ENCODE assay signal across 20 cellular contexts in genomic region chr16:31061813-31062440, GRCh38. TPM values are rescaled to one million over a fixed set of nuclear protein-coding genes. Genes with fewer than 3 reads are reported as not detected.
DNase-seq lines count a peak whose midpoint lies in the region; ATAC-seq, FAIRE-seq and TF ChIP-seq lines count a peak whose summit lies in the region.
"Had no signal": no experiment of that assay in that cellular context is flagged by ENCODE, and none has a peak within 500 bp of the region (broad histone marks: within the 10 kb centered on the region; RNA-seq: fewer than 3 reads in every experiment).

No MANE protein-coding gene starts in this region.

- no peak overlapping the region for H3K56ac ChIP-seq in H1 (replicated peaks; ENCODE audit: insufficient read length, low read depth, low read length)

- H2BK20ac ChIP-seq in H1 (ENCODE audit: low read length): no peak overlapping the region

- H3K4me2 ChIP-seq in H1 (ENCODE audit: insufficient read depth in 1 of 2, low read depth in 2 of 2, low read length in 2 of 2): no peak overlapping the region
- no peak overlapping the region for H3K4me2 ChIP-seq in neuronal stem cell (ENCODE audit: insufficient read depth, low read length, poor library complexity, severe bottlenecking)
- H3K4me2 ChIP-seq: KMS-11, PC-9 had no signal

- H4K91ac ChIP-seq in H1 (replicated peaks; ENCODE audit: insufficient read length, low read length) (no peak overlapping the region), neuronal stem cell (ENCODE audit: low read depth, low read length, poor library complexity) (no peak overlapping the region)

- POLR2A ChIA-PET in RWPE1 (lab: Yijun Ruan, JAX; ENCODE audit: low non-redundant PET) (no interaction called here), H1 (lab: Charles Lee; ENCODE audit: partially characterized antibody) (interaction anchor here (0.8 to 1.4 kb wide), 3 partner anchors 15 to 141 kb away, joined by 3 read pairs; partner anchors contain the start of genes ORAI3 and PYCARD)

- peaks cover 3% of the 10 kb centered on the region; the same call in 1 of the 2 replicates for H3K79me1 ChIP-seq in H1 (ENCODE audit: low read depth, low read length)
- peaks cover 13% of the 10 kb centered on the region for H3K79me1 ChIP-seq in neuronal stem cell (ENCODE audit: low read depth, low read length)

- H3K18ac ChIP-seq in H1 (ENCODE audit: extremely low read depth, low read length) (no peak overlapping the region), neuronal stem cell (ENCODE audit: low read length) (no peak overlapping the region)

- no peak overlapping the region for H3K4ac ChIP-seq in H1 (replicated peaks; ENCODE audit: insufficient read length, low read depth, low read length)
- H3K4ac ChIP-seq in neuronal stem cell (ENCODE audit: low read length): no peak overlapping the region

- no peak overlapping the region for H3K14ac ChIP-seq in H1 (ENCODE audit: insufficient read length)
- H3K14ac ChIP-seq in neuronal stem cell (ENCODE audit: low read length): no peak overlapping the region

- H3K4me3 ChIP-seq in H1 (ENCODE audit: extremely low read depth in 1 of 4, insufficient read depth in 2 of 4, low read depth in 3 of 4, low read length in 4 of 4) (no peak overlapping the region), neuronal stem cell (ENCODE audit: low read length in 2 of 2) (peak overlapping the region in 1 of 2 donors; percentile 49)
- H3K4me3 ChIP-seq: HAP-1, PC-9 had no signal

- no peaks in the 10 kb centered on the region for H3K23me2 ChIP-seq in H1 (ENCODE audit: low read depth, low read length)

- H3K9me3 ChIP-seq in H1 (ENCODE audit: insufficient read depth in 2 of 2, low read depth in 1 of 2, low read length in 1 of 2): no peaks in the 10 kb centered on the region
- H3K9me3 ChIP-seq in neuronal stem cell (replicated peaks in 1 of 2; ENCODE audit: control insufficient read depth in 2 of 2, insufficient read depth in 1 of 2, low read depth in 1 of 2, low read length in 2 of 2): no peaks in the 10 kb centered on the region
- H3K9me3 ChIP-seq: HAP-1 had no signal

- H2AFZ ChIP-seq in H1 (ENCODE audit: low read length): no peak overlapping the region
- no peak overlapping the region for H2AFZ ChIP-seq in neuronal stem cell (ENCODE audit: low read length)
- H2AFZ ChIP-seq: PC-9 had no signal

- H3K79me2 ChIP-seq in H1 (ENCODE audit: control insufficient read depth in 1 of 2, insufficient read depth in 2 of 2, low read length in 2 of 2): peaks cover 0 to 12% of the 10 kb centered on the region in 2 experiments; a peak in 2 of 4 replicates

- H2BK120ac ChIP-seq in H1 (replicated peaks; ENCODE audit: low read depth, low read length) (no peak overlapping the region), neuronal stem cell (ENCODE audit: low read depth, low read length) (no peak overlapping the region)

- H2AK5ac ChIP-seq in H1 (ENCODE audit: low read depth, low read length) (no peak overlapping the region), neuronal stem cell (ENCODE audit: low read depth, low read length) (no peak overlapping the region)

- H2BK15ac ChIP-seq in H1 (ENCODE audit: low read length): no peak overlapping the region
- no peak overlapping the region for H2BK15ac ChIP-seq in neuronal stem cell (ENCODE audit: low read length)

- CTCF ChIA-PET in RWPE1 (lab: Yijun Ruan, JAX): no interaction called here
- CTCF ChIA-PET in H1 (lab: Charles Lee; ENCODE audit: partially characterized antibody): interaction anchor here (1.3 kb wide), 1 partner anchor 78 kb away, joined by 3 read pairs; no protein-coding TSS in a partner anchor

- H3K36me3 ChIP-seq in H1 (ENCODE audit: control insufficient read depth in 2 of 4, insufficient read depth in 4 of 4, low read length in 3 of 4) (peaks cover 6 to 28% (median 14%) of the 10 kb centered on the region in 4 experiments; a peak in 6 of 8 replicates), neuronal stem cell (replicated peaks in 1 of 2; ENCODE audit: control insufficient read depth in 2 of 2, insufficient read depth in 2 of 2, low read length in 2 of 2) (peaks cover 26 to 52% of the 10 kb centered on the region in 2 donors)

- H3K27me3 ChIP-seq in H1 (replicated peaks in 1 of 4; ENCODE audit: control insufficient read depth in 3 of 4, extremely low read depth in 1 of 4, insufficient read depth in 3 of 4, low read length in 3 of 4): no peaks in the 10 kb centered on the region
- H3K27me3 ChIP-seq in neuronal stem cell (ENCODE audit: control insufficient read depth in 3 of 3, insufficient read depth in 3 of 3, low read depth in 1 of 3, low read length in 3 of 3): no peaks in the 10 kb centered on the region

- H4K8ac ChIP-seq in H1 (ENCODE audit: extremely low read depth, insufficient read depth, low read length): peak overlapping the region; percentile 35; the same call in 1 of the 2 replicates
- no peak overlapping the region for H4K8ac ChIP-seq in neuronal stem cell (ENCODE audit: low read depth, low read length)

- H3K9ac ChIP-seq in H1 (replicated peaks in 1 of 4; ENCODE audit: extremely low read depth in 1 of 4, low read depth in 3 of 4, low read length in 3 of 4): no peak overlapping the region
- H3K9ac ChIP-seq in neuronal stem cell (ENCODE audit: low read depth, low read length, poor library complexity): no peak overlapping the region
- H3K9ac ChIP-seq: KMS-11 had no signal

- peaks cover 0 to 15% of the 10 kb centered on the region in 2 experiments for H4K20me1 ChIP-seq in H1 (replicated peaks in 1 of 2; ENCODE audit: control insufficient read depth in 1 of 2, insufficient read depth in 2 of 2, low read length in 2 of 2)

- H2BK5ac ChIP-seq in H1 (ENCODE audit: low read depth, low read length) (no peak overlapping the region), neuronal stem cell (ENCODE audit: low read length) (no peak overlapping the region)

- H3K27ac ChIP-seq in RWPE1: peak overlapping the region; percentile 10; the same call in 1 of the 2 replicates
- H3K27ac ChIP-seq in H1 (ENCODE audit: low read depth, low read length): no peak overlapping the region
- no peak overlapping the region for H3K27ac ChIP-seq in neuronal stem cell (replicated peaks; ENCODE audit: low read length)
- H3K27ac ChIP-seq: HL-60, KMS-11, PC-9 had no signal

- FAIRE-seq in H1 (lab: Jason Lieb, UNC): no peak

- no peak for TF ChIP-seq RAD21 in H1 (IDR thresholded peaks at IDR 0.05 in 1 of 2, conservative IDR thresholded peaks at IDR 0.05 in 1 of 2; ENCODE audit: low read depth in 2 of 2, low read length in 2 of 2)

- TF ChIP-seq EP300 in H1 (IDR thresholded peaks at IDR 0.05; ENCODE audit: borderline replicate concordance in 1 of 2, low read depth in 2 of 2, low read length in 2 of 2): no peak

- 95% methylated on average over 44 of the region's 54 CpGs; no CpG with 5 or more reads in 1 of the 2 experiments for WGBS in H1 (ENCODE audit: extremely low coverage in 1 of 2, insufficient coverage in 1 of 2, insufficient read length in 1 of 2, insufficient replicate concordance in 2 of 2, low coverage in 1 of 2, low lambda C conversion rate in 2 of 2, missing lambda C conversion rate in 1 of 2), 2 experiments
- WGBS in neuronal stem cell (ENCODE audit: extremely low coverage in 2 of 2, insufficient read length in 2 of 2, insufficient replicate concordance in 1 of 2), 2 donors: no CpG with 5 or more reads among the region's 54 CpGs

- H4K5ac ChIP-seq in H1 (ENCODE audit: insufficient read length, low read depth, low read length): no peak overlapping the region

- no peak for ATAC-seq in HG02870 (IDR thresholded peaks at IDR 0.05; ENCODE audit: unreplicated experiment)
- ATAC-seq in GM21737 (IDR thresholded peaks at IDR 0.05; ENCODE audit: unreplicated experiment): no peak
- ATAC-seq: SK-N-SH treated with all-trans-retinoic acid at 6 μM for 48 hours had no signal

- TF ChIP-seq CTCF in RWPE1 (conservative IDR thresholded peaks at IDR 0.05; ENCODE audit: low read depth): no peak
- no peak for TF ChIP-seq CTCF in H1 (IDR thresholded peaks at IDR 0.05; ENCODE audit: control extremely low read depth in 1 of 3, insufficient read depth in 1 of 3, low read depth in 1 of 3, low read length in 3 of 3)

- no peak overlapping the region for H3K23ac ChIP-seq in H1 (ENCODE audit: insufficient read length)
- peak overlapping the region; percentile 73 for H3K23ac ChIP-seq in neuronal stem cell (ENCODE audit: low read depth, low read length, poor library complexity)

- no peak for TF ChIP-seq POLR2A in H1 (IDR thresholded peaks at IDR 0.05; ENCODE audit: control extremely low read depth in 1 of 2, low read depth in 2 of 2, low read length in 2 of 2)

- DNase-seq in RWPE1 (ENCODE audit: low spot score) (no peak), H1 (ENCODE audit: low read depth in 1 of 2, low spot score in 2 of 2) (no peak), neuronal stem cell (ENCODE audit: low spot score) (no peak)
- DNase-seq: CD4-positive, CD25-positive, alpha-beta regulatory T cell; COR-L47; DMS79; IMR-90; NCI-H1105 treated with DMSO at 0.1 percent for 48 hours; NCI-H2029 treated with DMSO at 0.1 percent for 48 hours; NCI-H226; NCI-H510A treated with DMSO at 0.1 percent for 48 hours; NCI-H748 treated with DMSO at 0.1 percent for 48 hours; PC-9; RPMI8226 had no signal

- H3K4me1 ChIP-seq in H1 (replicated peaks in 1 of 4; ENCODE audit: control insufficient read depth in 3 of 4, insufficient read depth in 4 of 4, low read length in 3 of 4) (no peaks in the 10 kb centered on the region), neuronal stem cell (ENCODE audit: control insufficient read depth in 2 of 2, insufficient read depth in 1 of 2, low read depth in 1 of 2, low read length in 2 of 2) (peaks cover 0 to 3% of the 10 kb centered on the region in 2 donors)
- H3K4me1 ChIP-seq: HAP-1 had no signal

- H2BK12ac ChIP-seq in H1 (ENCODE audit: low read depth, low read length) (no peak overlapping the region), neuronal stem cell (ENCODE audit: low read length) (no peak overlapping the region)

RNA-seq across cellular contexts. Expression of gene ZNF668, which starts 12.1 kb away (rescaled TPM):
- 13.6 and 14.0 TPM in 2 replicates for total RNA-seq in H1 (2021; fragmentation: NEBNext Ultra II Directional; extraction: Animal tissue kit (Norgen Biotek cat#: 25700))
- 14.3 and 18.8 TPM in 2 replicates for polyA plus RNA-seq in H1 (2011; rRNA removed)
- 11.6 TPM for polyA plus RNA-seq in H1 (2011; cell fraction: cytosol; rRNA removed)
- polyA plus RNA-seq in H1 (2011; cell fraction: nucleus; rRNA removed): 14.0 TPM
- 6.8 to 13.5 TPM (median 11.7 TPM) in 4 replicates for polyA plus RNA-seq in H1 (2012, experiment 1 of 2)
- 17.3 TPM for polyA plus RNA-seq in H1 (2012, experiment 2 of 2)
- polyA plus RNA-seq in H1 (2013, experiment 1 of 2): 8.4 TPM
- 6.9 TPM for polyA plus RNA-seq in H1 (2013, experiment 2 of 2)
- 7.3 and 12.4 TPM in 2 replicates for polyA minus RNA-seq in H1 (2011; rRNA and poly(A)+ RNA removed)
- polyA minus RNA-seq in H1 (2011; cell fraction: cytosol; rRNA and poly(A)+ RNA removed): 14.5 TPM
- polyA minus RNA-seq in H1 (2011; cell fraction: nucleus; rRNA and poly(A)+ RNA removed): 10.3 TPM
- polyA plus RNA-seq in neuronal stem cell (2013, experiment 1 of 2): 6.9 TPM
- 7.3 TPM for polyA plus RNA-seq in neuronal stem cell (2013, experiment 2 of 2)

RNA-seq across cellular contexts. Expression of gene ZNF646, which starts 12.3 kb away (rescaled TPM):
- 25.0 TPM in 2 replicates for total RNA-seq in H1 (2021; fragmentation: NEBNext Ultra II Directional; extraction: Animal tissue kit (Norgen Biotek cat#: 25700))
- 6.5 and 9.9 TPM in 2 replicates for polyA plus RNA-seq in H1 (2011; rRNA removed)
- polyA plus RNA-seq in H1 (2011; cell fraction: cytosol; rRNA removed): 6.3 TPM
- 26.8 TPM for polyA plus RNA-seq in H1 (2011; cell fraction: nucleus; rRNA removed)
- polyA plus RNA-seq in H1 (2012, experiment 1 of 2): 8.0 to 14.6 TPM (median 12.7 TPM) in 4 replicates
- polyA plus RNA-seq in H1 (2012, experiment 2 of 2): 11.5 TPM
- polyA plus RNA-seq in H1 (2013, experiment 1 of 2): 10.1 TPM
- 9.2 TPM for polyA plus RNA-seq in H1 (2013, experiment 2 of 2)
- polyA minus RNA-seq in H1 (2011; rRNA and poly(A)+ RNA removed): 14.7 and 19.5 TPM in 2 replicates
- polyA minus RNA-seq in H1 (2011; cell fraction: cytosol; rRNA and poly(A)+ RNA removed): 11.2 TPM
- polyA minus RNA-seq in H1 (2011; cell fraction: nucleus; rRNA and poly(A)+ RNA removed): 42.5 TPM
- polyA plus RNA-seq in neuronal stem cell (2013, experiment 1 of 2): 11.7 TPM
- 11.2 TPM for polyA plus RNA-seq in neuronal stem cell (2013, experiment 2 of 2)

RNA-seq across cellular contexts. Expression of gene PRSS53, which starts 26.8 kb away (rescaled TPM):
- total RNA-seq in H1 (2021; fragmentation: NEBNext Ultra II Directional; extraction: Animal tissue kit (Norgen Biotek cat#: 25700)): 1.7 and 2.5 TPM in 2 replicates
- polyA plus RNA-seq in H1 (2011; rRNA removed): 2.6 and 3.6 TPM in 2 replicates
- 2.3 TPM for polyA plus RNA-seq in H1 (2011; cell fraction: cytosol; rRNA removed)
- 21.6 TPM for polyA plus RNA-seq in H1 (2011; cell fraction: nucleus; rRNA removed)
- polyA plus RNA-seq in H1 (2012, experiment 1 of 2): 1.7 to 2.4 TPM (median 2.1 TPM) in 4 replicates
- 1.7 TPM for polyA plus RNA-seq in H1 (2012, experiment 2 of 2)
- polyA plus RNA-seq in H1 (2013, experiment 1 of 2): 1.9 TPM
- polyA plus RNA-seq in H1 (2013, experiment 2 of 2): 1.6 TPM
- polyA minus RNA-seq in H1 (2011; rRNA and poly(A)+ RNA removed): 1.0 and 1.2 TPM in 2 replicates
- polyA minus RNA-seq in H1 (2011; cell fraction: cytosol; rRNA and poly(A)+ RNA removed): 0.59 TPM
- 6.7 TPM for polyA minus RNA-seq in H1 (2011; cell fraction: nucleus; rRNA and poly(A)+ RNA removed)
- polyA plus RNA-seq in neuronal stem cell (2013, experiment 1 of 2): 1.6 TPM
- 1.9 TPM for polyA plus RNA-seq in neuronal stem cell (2013, experiment 2 of 2)

RNA-seq across cellular contexts. Expression of gene STX4, which starts 28.6 kb away (rescaled TPM):
- 32.3 and 39.2 TPM in 2 replicates for total RNA-seq in H1 (2021; fragmentation: NEBNext Ultra II Directional; extraction: Animal tissue kit (Norgen Biotek cat#: 25700))
- polyA plus RNA-seq in H1 (2011; rRNA removed): 25.8 and 32.1 TPM in 2 replicates
- 32.7 TPM for polyA plus RNA-seq in H1 (2011; cell fraction: cytosol; rRNA removed)
- polyA plus RNA-seq in H1 (2011; cell fraction: nucleus; rRNA removed): 52.9 TPM
- 44.8 to 51.5 TPM (median 47.5 TPM) in 4 replicates for polyA plus RNA-seq in H1 (2012, experiment 1 of 2)
- polyA plus RNA-seq in H1 (2012, experiment 2 of 2): 16.4 TPM
- 39.8 TPM for polyA plus RNA-seq in H1 (2013, experiment 1 of 2)
- polyA plus RNA-seq in H1 (2013, experiment 2 of 2): 42.0 TPM
- polyA minus RNA-seq in H1 (2011; rRNA and poly(A)+ RNA removed): 14.5 and 27.1 TPM in 2 replicates
- polyA minus RNA-seq in H1 (2011; cell fraction: cytosol; rRNA and poly(A)+ RNA removed): 16.4 TPM
- polyA minus RNA-seq in H1 (2011; cell fraction: nucleus; rRNA and poly(A)+ RNA removed): 12.5 TPM
- polyA plus RNA-seq in neuronal stem cell (2013, experiment 1 of 2): 28.2 TPM
- polyA plus RNA-seq in neuronal stem cell (2013, experiment 2 of 2): 26.9 TPM

RNA-seq across cellular contexts. Expression of gene VKORC1, which starts 32.7 kb away (rescaled TPM):
- 83.3 and 84.1 TPM in 2 replicates for total RNA-seq in H1 (2021; fragmentation: NEBNext Ultra II Directional; extraction: Animal tissue kit (Norgen Biotek cat#: 25700))
- polyA plus RNA-seq in H1 (2011; rRNA removed): 483 and 512 TPM in 2 replicates
- 255 TPM for polyA plus RNA-seq in H1 (2011; cell fraction: cytosol; rRNA removed)
- 252 TPM for polyA plus RNA-seq in H1 (2011; cell fraction: nucleus; rRNA removed)
- 102 to 148 TPM (median 131 TPM) in 4 replicates for polyA plus RNA-seq in H1 (2012, experiment 1 of 2)
- 241 TPM for polyA plus RNA-seq in H1 (2012, experiment 2 of 2)
- polyA plus RNA-seq in H1 (2013, experiment 1 of 2): 194 TPM
- 225 TPM for polyA plus RNA-seq in H1 (2013, experiment 2 of 2)
- 162 and 226 TPM in 2 replicates for polyA minus RNA-seq in H1 (2011; rRNA and poly(A)+ RNA removed)
- polyA minus RNA-seq in H1 (2011; cell fraction: cytosol; rRNA and poly(A)+ RNA removed): 64.1 TPM
- 59.3 TPM for polyA minus RNA-seq in H1 (2011; cell fraction: nucleus; rRNA and poly(A)+ RNA removed)
- 92.1 TPM for polyA plus RNA-seq in neuronal stem cell (2013, experiment 1 of 2)
- 93.7 TPM for polyA plus RNA-seq in neuronal stem cell (2013, experiment 2 of 2)
